8 cellular contexts compared by ENCODE assay signal in genomic region chr12:2796187-2796663, GRCh38. TPM values are rescaled to one million over a fixed set of nuclear protein-coding genes. Genes with fewer than 3 reads are reported as not detected.
DNase-seq lines count a peak whose midpoint lies in the region; ATAC-seq and TF ChIP-seq lines count a peak whose summit lies in the region.

No MANE protein-coding gene starts in this region.

- peak overlapping the region; percentile 51 for H3K9ac ChIP-seq in endodermal cell (ENCODE audit: extremely low read depth, low read length, poor library complexity, severe bottlenecking)
- no peak overlapping the region for H3K9ac ChIP-seq in neural progenitor cell

- no peaks in the 10 kb centered on the region for H3K9me2 ChIP-seq in OCI-LY7 (ENCODE audit: insufficient read depth, low read length)

- peak overlapping the region; percentile 98 for H3K4me3 ChIP-seq in OCI-LY7 (ENCODE audit: low read depth, low read length, poor library complexity, severe bottlenecking)
- H3K4me3 ChIP-seq in endodermal cell (ENCODE audit: low read length) = peak overlapping the region; percentile 93
- H3K4me3 ChIP-seq in neural progenitor cell = peak overlapping the region; percentile 63

- TF ChIP-seq CTCF in OCI-LY7 (conservative IDR thresholded peaks at IDR 0.05; ENCODE audit: low read length) (peak; percentile 59; the same call in 1 of the 2 replicates), endodermal cell (conservative IDR thresholded peaks at IDR 0.05) (peak; percentile 66), neural progenitor cell (IDR thresholded peaks at IDR 0.05) (peak; percentile 4)

- H3K27ac ChIP-seq in OCI-LY7 (ENCODE audit: low read depth, low read length, poor library complexity, severe bottlenecking) (no peak overlapping the region), endodermal cell (ENCODE audit: low read depth, low read length) (no peak overlapping the region), neural progenitor cell (no peak overlapping the region)

- H3K36me3 ChIP-seq in OCI-LY7 (ENCODE audit: insufficient read depth, low read length) = peaks cover 55% of the 10 kb centered on the region
- peaks cover 47% of the 10 kb centered on the region for H3K36me3 ChIP-seq in endodermal cell (ENCODE audit: control insufficient read depth, insufficient read depth, low read length)
- no peaks in the 10 kb centered on the region for H3K36me3 ChIP-seq in neural progenitor cell

- H3K4me2 ChIP-seq in OCI-LY7 (ENCODE audit: low read length) (peak overlapping the region; percentile 99), neural progenitor cell (peak overlapping the region; percentile 81)

- H3K27ac Mint-ChIP-seq in endodermal cell (peak overlapping the region; percentile 79), neural progenitor cell (peak overlapping the region; percentile 75)

- ATAC-seq in HG02938 (IDR thresholded peaks at IDR 0.05; ENCODE audit: unreplicated experiment) = no peak
- no peak for ATAC-seq in GM21381 (IDR thresholded peaks at IDR 0.05; ENCODE audit: unreplicated experiment)

- H3K9me3 Mint-ChIP-seq in endodermal cell (no peaks in the 10 kb centered on the region), neural progenitor cell (no peaks in the 10 kb centered on the region)

- H2AFZ ChIP-seq in OCI-LY7 (ENCODE audit: low read length) (no peak overlapping the region; the same call in 1 of the 2 replicates), neural progenitor cell (replicated peaks) (peak overlapping the region; percentile 67)

- peaks cover 21% of the 10 kb centered on the region for H3K4me1 ChIP-seq in OCI-LY7 (ENCODE audit: insufficient read depth, low read length, poor library complexity, severe bottlenecking)
- H3K4me1 ChIP-seq in endodermal cell (ENCODE audit: control insufficient read depth, insufficient read depth, low read length) = peaks cover 9% of the 10 kb centered on the region
- H3K4me1 ChIP-seq in neural progenitor cell = peaks cover 21% of the 10 kb centered on the region

- peaks cover 28% of the 10 kb centered on the region for H3F3A ChIP-seq in neural progenitor cell (ENCODE audit: low read depth)

- POLR2A ChIA-PET in OCI-LY7 (lab: Charles Lee) = interaction anchor here (0.6 kb wide), 1 partner anchor 78 kb away, joined by 4 read pairs; no protein-coding TSS in a partner anchor

- H3K4me1 Mint-ChIP-seq in endodermal cell (peaks cover 23% of the 10 kb centered on the region), neural progenitor cell (peaks cover 25% of the 10 kb centered on the region)

- intact Hi-C loops in OCI-LY7 (cut with micrococcal nuclease; ENCODE audit: unreplicated experiment) = no loop called here

- DNase-seq in NOMO-1 treated with DMSO at 0.1 percent for 48 hours (lab: John Stamatoyannopoulos, UW; ENCODE audit: unreplicated experiment) = peak; percentile 18
- no peak for DNase-seq in NOMO-1 treated with dmso at 0.1 percent for 144 hours (lab: John Stamatoyannopoulos, UW; ENCODE audit: unreplicated experiment)
- DNase-seq in OCI-LY7 (ENCODE audit: low spot score) = no peak
- no peak for DNase-seq in endodermal cell
- peak; percentile 18 for DNase-seq in neural progenitor cell (ENCODE audit: low spot score)
- no peak for DNase-seq in AML-193 (lab: John Stamatoyannopoulos, UW)

- H3K4me3 Mint-ChIP-seq in endodermal cell = peak overlapping the region; percentile 86
- peak overlapping the region; percentile 92 for H3K4me3 Mint-ChIP-seq in neural progenitor cell

- H3K27me3 Mint-ChIP-seq in endodermal cell (ENCODE audit: insufficient read depth) (peaks cover 10% of the 10 kb centered on the region), neural progenitor cell (ENCODE audit: insufficient read depth, low read depth) (peaks cover 7% of the 10 kb centered on the region)

- no peaks in the 10 kb centered on the region for H3K9me3 ChIP-seq in OCI-LY7 (ENCODE audit: low read length)
- no peaks in the 10 kb centered on the region for H3K9me3 ChIP-seq in endodermal cell (ENCODE audit: control insufficient read depth, low read length)
- no peaks in the 10 kb centered on the region for H3K9me3 ChIP-seq in neural progenitor cell (ENCODE audit: low read depth)

- H3K27me3 ChIP-seq in endodermal cell (ENCODE audit: control insufficient read depth, insufficient read depth, low read length, poor library complexity, severe bottlenecking) (peaks cover 6% of the 10 kb centered on the region), neural progenitor cell (peaks cover 25% of the 10 kb centered on the region)

- H4K20me1 ChIP-seq in OCI-LY7 (ENCODE audit: insufficient read depth, low read length) (peaks cover 23% of the 10 kb centered on the region), neural progenitor cell (ENCODE audit: low read depth) (peaks cover 29% of the 10 kb centered on the region)

- CTCF ChIA-PET in OCI-LY7 (lab: Charles Lee; ENCODE audit: unreplicated experiment) = no interaction called here

- no TSS peak for BruUV-seq in OCI-LY7 (replicated peaks; lab: Mats Ljungman, UMichigan)

- H3K79me2 ChIP-seq in OCI-LY7 (ENCODE audit: insufficient read depth, low read depth, low read length) = peaks cover 29% of the 10 kb centered on the region
- peaks cover 20% of the 10 kb centered on the region for H3K79me2 ChIP-seq in neural progenitor cell (ENCODE audit: low read depth)

- 15 to 21% methylated on average over 14 of the region's 14 CpGs for WGBS in endodermal cell (ENCODE audit: insufficient coverage in 1 of 2, insufficient read length in 1 of 2), 2 experiments

- H3K36me3 Mint-ChIP-seq in endodermal cell (ENCODE audit: low read depth) (peaks cover 43% of the 10 kb centered on the region), neural progenitor cell (peaks cover 32% of the 10 kb centered on the region)

RNA-seq across cellular contexts. Expression of gene FKBP4, which starts 1.5 kb away (rescaled TPM):
- total RNA-seq in OCI-LY7 (2014; rRNA removed; shearing (Covaris generic)) = 70.3 and 86.7 TPM in 2 replicates
- total RNA-seq in OCI-LY7 (2022) = 110 and 131 TPM in 2 replicates
- total RNA-seq in endodermal cell = 100 to 1,000 TPM; 139 to 253 TPM
- 63.0 TPM for polyA plus RNA-seq in endodermal cell (2013, experiment 1 of 2)
- 56.7 TPM for polyA plus RNA-seq in endodermal cell (2013, experiment 2 of 2)
- total RNA-seq in neural progenitor cell (ENCODE audit: low replicate concordance) = 45.3 and 58.6 TPM in 2 replicates

RNA-seq across cellular contexts. Expression of gene ITFG2, which starts 16.2 kb away (rescaled TPM):
- 37.4 and 55.2 TPM in 2 replicates for total RNA-seq in OCI-LY7 (2014; rRNA removed; shearing (Covaris generic))
- total RNA-seq in OCI-LY7 (2022) (42.0 and 56.9 TPM in 2 replicates), endodermal cell (10 to 100 TPM; 22.5 to 59.5 TPM), neural progenitor cell (ENCODE audit: low replicate concordance) (12.0 and 24.0 TPM in 2 replicates)
- 16.9 TPM for polyA plus RNA-seq in endodermal cell (2013, experiment 1 of 2)
- 12.3 TPM for polyA plus RNA-seq in endodermal cell (2013, experiment 2 of 2)

RNA-seq across cellular contexts. Expression of gene NRIP2, which starts 38.6 kb away (rescaled TPM):
- not detected in 2 replicates for total RNA-seq in OCI-LY7 (2014; rRNA removed; shearing (Covaris generic))
- total RNA-seq in OCI-LY7 (2022) (not detected in 2 replicates), endodermal cell (not detected), neural progenitor cell (ENCODE audit: low replicate concordance) (0.09 and 0.65 TPM in 2 replicates)
- polyA plus RNA-seq in endodermal cell (2013, experiment 1 of 2) = 0.14 TPM
- polyA plus RNA-seq in endodermal cell (2013, experiment 2 of 2) = 0.17 TPM

Comparison
In these comparisons a context has a peak if more than half of its experiments do, and no peak if none do; other contexts are left out.
1. DNase-seq: peak in NOMO-1 treated with DMSO at 0.1 percent for 48 hours (single experiment) and neural progenitor cell (single experiment); none in NOMO-1 treated with dmso at 0.1 percent for 144 hours (single experiment), OCI-LY7 (single experiment), endodermal cell (single experiment) and AML-193 (0 of 2).
2. CTCF ChIP-seq: peak in every context shown above with its lines; median percentile 66 in endodermal cell; 59 in OCI-LY7; 4 in neural progenitor cell.
3. Peak in every context shown above with its lines, with median percentiles within 50 percentile points of each other: H3K4me3 ChIP-seq.